In the genomic region with DNA sequence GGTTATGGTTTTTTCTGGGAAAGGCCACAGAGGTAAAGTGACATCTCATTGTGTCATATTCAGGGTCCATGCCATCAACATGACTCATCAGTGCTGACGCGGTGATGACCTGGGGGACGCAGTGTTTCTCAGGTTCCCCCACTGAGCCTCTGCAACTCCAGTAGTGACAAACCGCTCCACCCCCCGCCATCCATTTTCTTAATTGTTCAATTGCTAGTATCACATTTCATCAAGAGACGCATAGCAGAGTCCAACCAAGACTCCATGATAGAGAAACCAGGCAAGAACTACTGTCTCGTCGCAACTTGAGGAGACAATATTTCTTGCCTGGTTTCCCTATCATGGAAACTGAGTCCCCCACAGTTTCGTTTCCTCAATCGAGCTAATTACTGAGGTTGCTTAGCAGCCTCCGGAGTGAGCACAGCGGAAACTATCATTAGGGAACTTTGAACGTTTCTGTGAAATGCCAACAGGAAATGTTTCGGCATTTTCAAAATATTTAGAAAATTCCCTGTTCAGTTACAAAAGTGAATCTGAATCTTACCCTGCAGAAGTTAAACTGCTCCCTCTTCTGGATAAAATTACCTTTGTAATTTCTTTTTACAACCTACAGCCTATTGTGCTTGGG, we compare ENCODE assay signal across 8 cellular contexts.
DNase-seq lines count a peak whose midpoint lies in the region; ATAC-seq lines count a peak whose summit lies in the region.

No MANE protein-coding gene starts in this region.

- ATAC-seq in HG03039 (IDR thresholded peaks at IDR 0.05; ENCODE audit: unreplicated experiment), result no peak

- H3K27me3 Mint-ChIP-seq in T-helper 2 cell treated with Interferon-gamma antibody and Interleukin-4, amounts not matched to agents 5 μg/mL and 100 μg/mL, for 36 hours (ENCODE audit: low read depth), result no peaks in the 10 kb centered on the region

- H3K27ac Mint-ChIP-seq in T-helper 2 cell treated with Interferon-gamma antibody and Interleukin-4, amounts not matched to agents 5 μg/mL and 100 μg/mL, for 36 hours, result peak overlapping the region; percentile 89

- intact Hi-C loops in posterior cingulate gyrus (cut with DNase I), result no loop called here

- H3K9me3 Mint-ChIP-seq in T-helper 2 cell treated with Interferon-gamma antibody and Interleukin-4, amounts not matched to agents 5 μg/mL and 100 μg/mL, for 36 hours, result peaks cover 3% of the 10 kb centered on the region

- peak overlapping the region; percentile 58 for H3K4me3 Mint-ChIP-seq in T-helper 2 cell treated with Interferon-gamma antibody and Interleukin-4, amounts not matched to agents 5 μg/mL and 100 μg/mL, for 36 hours

- peaks cover 60% of the 10 kb centered on the region for H3K4me1 Mint-ChIP-seq in T-helper 2 cell treated with Interferon-gamma antibody and Interleukin-4, amounts not matched to agents 5 μg/mL and 100 μg/mL, for 36 hours (ENCODE audit: low read depth)

- DNase-seq in ELR (ENCODE audit: low read depth) (peak; percentile 96), HK-2 (ENCODE audit: unreplicated experiment) (peak; percentile 39), astrocyte of the hippocampus (ENCODE audit: low read depth, low spot score) (peak; percentile 70), islet precursor cell (peak; percentile 82), posterior cingulate gyrus (no peak)
- peak; percentile 85 for DNase-seq in T-helper 2 cell treated with Interferon-gamma antibody and Interleukin-4, amounts not matched to agents 5 μg/mL and 100 μg/mL, for 36 hours (ENCODE audit: low spot score)
- DNase-seq in stimulated activated CD4-positive, alpha-beta T cell treated with anti-CD3 and anti-CD28 coated beads, Interleukin-1b, Interleukin-23, amount 100 ng/mL, for 4 hours (ENCODE audit: low read depth in 2 of 2), result peak; percentile 67 to 70

- H3K36me3 Mint-ChIP-seq in T-helper 2 cell treated with Interferon-gamma antibody and Interleukin-4, amounts not matched to agents 5 μg/mL and 100 μg/mL, for 36 hours (ENCODE audit: low read depth), result peaks cover 3% of the 10 kb centered on the region

Comparison
In these comparisons a context has a peak if more than half of its experiments do, and no peak if none do; other contexts are left out.
1. DNase-seq: peak in ELR (single experiment), HK-2 (single experiment), T-helper 2 cell treated with Interferon-gamma antibody and Interleukin-4, amounts not matched to agents 5 μg/mL and 100 μg/mL, for 36 hours (single experiment), astrocyte of the hippocampus (single experiment), islet precursor cell (single experiment) and stimulated activated CD4-positive, alpha-beta T cell treated with anti-CD3 and anti-CD28 coated beads, Interleukin-1b, Interleukin-23, amount 100 ng/mL, for 4 hours (2 of 2); none in posterior cingulate gyrus (0 of 10).